26 cellular contexts compared by ENCODE assay signal in the genomic region with DNA sequence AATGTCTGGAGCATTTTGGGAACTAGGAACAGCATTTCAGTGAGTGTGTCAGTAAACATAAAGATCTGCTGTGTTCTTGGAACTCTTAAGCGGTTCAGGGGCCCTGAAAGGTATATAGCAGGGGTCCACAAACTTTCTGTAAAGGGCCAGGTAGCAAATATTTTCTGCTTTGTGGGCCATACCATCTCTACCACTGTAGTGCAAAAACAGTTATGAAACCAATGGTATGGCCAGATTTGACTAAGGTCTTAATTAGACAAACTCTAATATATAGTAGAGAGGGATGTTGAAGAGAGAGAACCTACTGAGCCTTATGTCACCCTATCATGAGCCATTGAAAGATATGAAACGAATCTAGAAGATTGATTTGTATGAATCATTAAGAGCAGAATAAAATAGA. TPM values are rescaled to one million over a fixed set of nuclear protein-coding genes. Genes with fewer than 3 reads are reported as not detected.
DNase-seq lines count a peak whose midpoint lies in the region; ATAC-seq and TF ChIP-seq lines count a peak whose summit lies in the region.
"Had no signal": no experiment of that assay in that cellular context is flagged by ENCODE, and none has a peak within 500 bp of the region (broad histone marks: within the 10 kb centered on the region; RNA-seq: fewer than 3 reads in every experiment).

No MANE protein-coding gene starts in this region.

- H3K4me1 ChIP-seq in PC-3 (ENCODE audit: insufficient read depth, low read length) (peaks cover 24% of the 10 kb centered on the region), upper lobe of left lung (peaks cover 20 to 38% (median 25%) of the 10 kb centered on the region in 4 donors)

- TF ChIP-seq EP300 in neural cell (conservative IDR thresholded peaks at IDR 0.05; ENCODE audit: poor library complexity, severe bottlenecking), result no peak
- TF ChIP-seq EP300 in upper lobe of left lung (IDR thresholded peaks at IDR 0.05), result no peak

- H3K4me1 Mint-ChIP-seq in Calu3 (ENCODE audit: low read depth, unreplicated experiment) (peaks cover 31% of the 10 kb centered on the region), endothelial cell (ENCODE audit: unreplicated experiment) (peaks cover 22% of the 10 kb centered on the region)

- H3K9me2 ChIP-seq in PC-3 (replicated peaks; ENCODE audit: low read length) (no peaks in the 10 kb centered on the region), neural cell (ENCODE audit: insufficient read depth, low read length) (no peaks in the 10 kb centered on the region)

- H3K27me3 ChIP-seq in PC-3 (ENCODE audit: low read length), result no peaks in the 10 kb centered on the region
- no peaks in the 10 kb centered on the region for H3K27me3 ChIP-seq in neural cell (ENCODE audit: insufficient read depth, low read depth, low read length)
- no peaks in the 10 kb centered on the region for H3K27me3 ChIP-seq in upper lobe of left lung
- H3K27me3 ChIP-seq: vagina had no signal

- CTCF ChIA-PET in Calu3 (lab: Charles Lee), result no interaction called here
- CTCF ChIA-PET in PC-3 (lab: Charles Lee), result no interaction called here

- H3K36me3 Mint-ChIP-seq in Calu3 (ENCODE audit: insufficient read depth, unreplicated experiment) (peaks cover 19% of the 10 kb centered on the region), endothelial cell (ENCODE audit: low read depth, unreplicated experiment) (peaks cover 3% of the 10 kb centered on the region)
- H3K36me3 Mint-ChIP-seq: memory B cell; naive thymus-derived CD4-positive, alpha-beta T cell had no signal

- H3K9me3 ChIP-seq in PC-3 (ENCODE audit: low read length), result no peaks in the 10 kb centered on the region
- H3K9me3 ChIP-seq in neural cell (ENCODE audit: low read length), result no peaks in the 10 kb centered on the region
- H3K9me3 ChIP-seq in upper lobe of left lung, result no peaks in the 10 kb centered on the region
- H3K9me3 ChIP-seq: vagina had no signal

- H3K27ac ChIP-seq in PC-3 (ENCODE audit: low read length) (no peak overlapping the region; the same call in 1 of the 2 replicates), neural cell (ENCODE audit: low read length) (no peak overlapping the region), upper lobe of left lung (no peak overlapping the region)
- H3K27ac ChIP-seq: C4-2B, coronary artery, vagina had no signal

- H3K27ac Mint-ChIP-seq in Calu3 (ENCODE audit: unreplicated experiment), result peak overlapping the region; percentile 45
- H3K27ac Mint-ChIP-seq in endothelial cell (ENCODE audit: unreplicated experiment), result peak overlapping the region; percentile 32
- H3K27ac Mint-ChIP-seq: activated T-cell treated with anti-CD3 and anti-CD28 coated beads, Interleukin-2, amount 50 U/mL, for 24 hours; memory B cell; naive thymus-derived CD4-positive, alpha-beta T cell; stimulated activated effector memory CD8-positive, alpha-beta T cell treated with anti-CD3 and anti-CD28 coated beads, Interleukin-12 subunit alpha, Interleukin-12 subunit beta, amount 100 ng/mL, for 72 hours had no signal

- H3K4me3 Mint-ChIP-seq in Calu3 (ENCODE audit: low read depth, unreplicated experiment) (no peak overlapping the region), endothelial cell (ENCODE audit: unreplicated experiment) (no peak overlapping the region)
- H3K4me3 Mint-ChIP-seq: activated T-cell treated with anti-CD3 and anti-CD28 coated beads, Interleukin-2, amount 50 U/mL, for 24 hours; memory B cell; naive thymus-derived CD4-positive, alpha-beta T cell; stimulated activated effector memory CD8-positive, alpha-beta T cell treated with anti-CD3 and anti-CD28 coated beads, Interleukin-12 subunit alpha, Interleukin-12 subunit beta, amount 100 ng/mL, for 72 hours had no signal

- H3K9ac ChIP-seq in PC-3 (ENCODE audit: low read length), result no peak overlapping the region
- H3K9ac ChIP-seq in neural cell (ENCODE audit: low read length), result no peak overlapping the region

- DNase-seq in Calu3 (no peak), PC-3 (no peak), endothelial cell (ENCODE audit: low spot score) (no peak), hippocampal formation (lab: John Stamatoyannopoulos, UW) (no peak), amniotic stem cell (lab: John Stamatoyannopoulos, UW) (no peak), upper lobe of left lung (no peak)
- DNase-seq: activated CD8-positive, alpha-beta memory T cell treated with anti-CD3 and anti-CD28 coated beads for 24 hours; activated gamma-delta T cell treated with Interleukin-2 at 50 U/mL for 16 hours; activated T-cell treated with anti-CD3 and anti-CD28 coated beads, Interleukin-2, amount 50 U/mL, for 24 hours; head of caudate nucleus; naive thymus-derived CD4-positive, alpha-beta T cell; NCI-H1105 treated with DMSO at 0.1 percent for 48 hours; NCI-H2029 treated with DMSO at 0.1 percent for 48 hours; NCI-H345; NCI-H748 treated with DMSO at 0.1 percent for 48 hours; occipital lobe; Right ventricle myocardium superior; small intestine had no signal

- H2AFZ ChIP-seq in PC-3 (ENCODE audit: low read length) (no peak overlapping the region), neural cell (ENCODE audit: low read depth, low read length) (no peak overlapping the region)

- H3F3A ChIP-seq in PC-3 (ENCODE audit: low read length, unreplicated experiment), result no peaks in the 10 kb centered on the region
- no peaks in the 10 kb centered on the region for H3F3A ChIP-seq in neural cell (ENCODE audit: insufficient read depth, low read length, poor library complexity, severe bottlenecking)

- H3K9me3 Mint-ChIP-seq in Calu3 (ENCODE audit: low read depth, unreplicated experiment), result no peaks in the 10 kb centered on the region
- no peaks in the 10 kb centered on the region for H3K9me3 Mint-ChIP-seq in endothelial cell (ENCODE audit: unreplicated experiment)
- H3K9me3 Mint-ChIP-seq: activated T-cell treated with anti-CD3 and anti-CD28 coated beads, Interleukin-2, amount 50 U/mL, for 24 hours; memory B cell; naive thymus-derived CD4-positive, alpha-beta T cell; stimulated activated effector memory CD8-positive, alpha-beta T cell treated with anti-CD3 and anti-CD28 coated beads, Interleukin-12 subunit alpha, Interleukin-12 subunit beta, amount 100 ng/mL, for 72 hours had no signal

- H3K36me3 ChIP-seq in PC-3 (ENCODE audit: low read depth, low read length), result no peaks in the 10 kb centered on the region; the same call in 1 of the 2 replicates
- no peaks in the 10 kb centered on the region for H3K36me3 ChIP-seq in neural cell (ENCODE audit: insufficient read depth, low read length)
- H3K36me3 ChIP-seq in upper lobe of left lung, result no peaks in the 10 kb centered on the region
- H3K36me3 ChIP-seq: vagina had no signal

- TF ChIP-seq RAD21 in neural cell (conservative IDR thresholded peaks at IDR 0.05), result no peak

- 84 to 86% methylated on average over 2 of the region's 2 CpGs for WGBS in upper lobe of left lung, 2 donors

- ATAC-seq in PC-3 (no peak), GM21825 (IDR thresholded peaks at IDR 0.05; ENCODE audit: unreplicated experiment) (no peak), upper lobe of left lung (ENCODE audit: low FRiP score in 2 of 2) (no peak)
- ATAC-seq: HCT116; naive thymus-derived CD4-positive, alpha-beta T cell; stimulated activated effector memory CD8-positive, alpha-beta T cell treated with anti-CD3 and anti-CD28 coated beads, Interleukin-12 subunit alpha, Interleukin-12 subunit beta, amount 100 ng/mL, for 72 hours had no signal

- POLR2A ChIA-PET in PC-3 (lab: Charles Lee; ENCODE audit: unreplicated experiment), result no interaction called here

- TF ChIP-seq POLR2A in upper lobe of left lung (IDR thresholded peaks at IDR 0.05), result no peak

- H4K20me1 ChIP-seq in PC-3 (ENCODE audit: low read length), result no peaks in the 10 kb centered on the region
- peaks cover 16% of the 10 kb centered on the region for H4K20me1 ChIP-seq in neural cell (ENCODE audit: insufficient read depth)

- TF ChIP-seq CTCF in Calu3 (IDR thresholded peaks at IDR 0.05; ENCODE audit: unreplicated experiment) (no peak), PC-3 (conservative IDR thresholded peaks at IDR 0.05; ENCODE audit: low read depth, low read length) (no peak), endothelial cell (IDR thresholded peaks at IDR 0.05; ENCODE audit: unreplicated experiment) (no peak), neural cell (IDR thresholded peaks at IDR 0.05; ENCODE audit: poor library complexity, severe bottlenecking) (no peak), upper lobe of left lung (IDR thresholded peaks at IDR 0.05) (no peak)

- no TSS peak for BruUV-seq in Calu3 (replicated peaks; lab: Mats Ljungman, UMichigan)
- no TSS peak for BruUV-seq in PC-3 (replicated peaks; lab: Mats Ljungman, UMichigan)

- no peak overlapping the region for H3K4me3 ChIP-seq in PC-3 (ENCODE audit: low read length)
- H3K4me3 ChIP-seq in neural cell (ENCODE audit: low read length), result peak overlapping the region; percentile 21
- no peak overlapping the region for H3K4me3 ChIP-seq in upper lobe of left lung
- H3K4me3 ChIP-seq: coronary artery, vagina had no signal

- intact Hi-C loops in Calu3 (cut with micrococcal nuclease; ENCODE audit: unreplicated experiment) (no loop called here), PC-3 (cut with micrococcal nuclease) (no loop called here)

- peaks cover 99% of the 10 kb centered on the region for H3K79me2 ChIP-seq in PC-3 (ENCODE audit: low read length)
- H3K79me2 ChIP-seq in neural cell (replicated peaks; ENCODE audit: insufficient read depth, low read length), result peaks cover 98% of the 10 kb centered on the region

- H3K4me2 ChIP-seq in PC-3 (ENCODE audit: low read length) (peak overlapping the region; percentile 37; the same call in 1 of the 2 replicates), neural cell (ENCODE audit: low read length) (no peak overlapping the region)

- H3K27me3 Mint-ChIP-seq in Calu3 (ENCODE audit: unreplicated experiment) (no peaks in the 10 kb centered on the region), endothelial cell (ENCODE audit: unreplicated experiment) (peaks cover 5% of the 10 kb centered on the region)
- H3K27me3 Mint-ChIP-seq: activated T-cell treated with anti-CD3 and anti-CD28 coated beads, Interleukin-2, amount 50 U/mL, for 24 hours; memory B cell had no signal

TF ChIP-seq in neural cell, 6 proteins besides CTCF, POLR2A, EP300 and RAD21 (continues in another document):
- no peak for TF ChIP-seq SMC3 (conservative IDR thresholded peaks at IDR 0.05; ENCODE audit: poor library complexity)
- no peak for TF ChIP-seq MXI1 (conservative IDR thresholded peaks at IDR 0.05; ENCODE audit: poor library complexity, severe bottlenecking)
- TF ChIP-seq EZH2 (IDR thresholded peaks at IDR 0.05; ENCODE audit: borderline replicate concordance, insufficient read depth, low read length, poor library complexity, severe bottlenecking), result no peak

RNA-seq across cellular contexts. Expression of a gene that starts 5.3 kb away (rescaled TPM):
- total RNA-seq in Calu3 (2022) (138 TPM in 2 replicates), PC-3 (2014; rRNA removed) (187 and 197 TPM in 2 replicates), endothelial cell (ENCODE audit: unreplicated experiment) (149 TPM), upper lobe of left lung (100 to 1,000 TPM in 1 of 6 donors, 10 to 100 TPM in 5; 39.5 to 150 (median 70.9) TPM)
- 87.5 and 103 TPM in 2 replicates for polyA plus RNA-seq in neural cell
- polyA minus RNA-seq in neural cell, result 366 and 415 TPM in 2 replicates
